8 cellular contexts compared by ENCODE assay signal in genomic region chr7:192701-193536, GRCh38. TPM values are rescaled to one million over a fixed set of nuclear protein-coding genes. Genes with fewer than 3 reads are reported as not detected.
DNase-seq lines count a peak whose midpoint lies in the region; TF ChIP-seq lines count a peak whose summit lies in the region.

No MANE protein-coding gene starts in this region.

- H3K4me1 ChIP-seq in mammary epithelial cell (ENCODE audit: insufficient read depth, low read length) (peaks cover 27% of the 10 kb centered on the region), thymus (ENCODE audit: control insufficient read depth, insufficient read depth, low read length) (no peaks in the 10 kb centered on the region)

- in situ Hi-C loops in mammary epithelial cell (cut with MboI; ENCODE audit: low sequenced_read_pairs in 2 of 2), result no loop called here

- H3K36me3 ChIP-seq in mammary epithelial cell (ENCODE audit: insufficient read depth, low read length) (peaks cover 13% of the 10 kb centered on the region), thymus (ENCODE audit: control insufficient read depth, insufficient read depth) (no peaks in the 10 kb centered on the region)

- no peak for TF ChIP-seq POLR2A in lower leg skin (IDR thresholded peaks at IDR 0.05)

- DNase-seq in NCI-H1105 treated with DMSO at 0.1 percent for 48 hours (lab: John Stamatoyannopoulos, UW) (peak; percentile 3), NCI-H1105 (lab: John Stamatoyannopoulos, UW) (no peak), mammary epithelial cell (no peak), lower leg skin (ENCODE audit: low spot score in 2 of 2) (no peak), GM19240 (ENCODE audit: insufficient read length, low spot score) (no peak), NCI-H345 treated with DMSO at 0.1 percent for 48 hours (lab: John Stamatoyannopoulos, UW; ENCODE audit: unreplicated experiment) (no peak)
- no peak for DNase-seq in activated CD8-positive, alpha-beta memory T cell treated with anti-CD3 and anti-CD28 coated beads for 24 hours

- no peaks in the 10 kb centered on the region for H4K20me1 ChIP-seq in mammary epithelial cell (ENCODE audit: insufficient read depth, low read length)

- no peaks in the 10 kb centered on the region for H3K27me3 ChIP-seq in mammary epithelial cell (ENCODE audit: insufficient read depth, low read length)
- peaks cover 49% of the 10 kb centered on the region for H3K27me3 ChIP-seq in thymus (ENCODE audit: control insufficient read depth, insufficient read depth)

- CTCF ChIA-PET in mammary epithelial cell (lab: Charles Lee; ENCODE audit: low non-redundant PET), result no interaction called here

- dilution Hi-C loops in mammary epithelial cell (cut with HindIII; ENCODE audit: low sequenced_read_pairs), result no loop called here

- no peak overlapping the region for H3K9ac ChIP-seq in mammary epithelial cell (ENCODE audit: insufficient read depth, low read length)

- peak overlapping the region; percentile 66 to 76 (median 68) for H3K4me3 ChIP-seq in mammary epithelial cell (replicated peaks in 1 of 3; ENCODE audit: insufficient read depth in 1 of 3, low read depth in 2 of 3, low read length in 3 of 3)
- peak overlapping the region; percentile 49 for H3K4me3 ChIP-seq in lower leg skin (ENCODE audit: low read depth, poor library complexity, severe bottlenecking)
- H3K4me3 ChIP-seq in thymus (ENCODE audit: low read length), result peak overlapping the region; percentile 48

- H2AFZ ChIP-seq in mammary epithelial cell (ENCODE audit: low read depth, low read length), result peak overlapping the region; percentile 57

- WGBS in mammary epithelial cell (ENCODE audit: low coverage, missing lambda C conversion rate), result no CpG with 5 or more reads among the region's 124 CpGs
- WGBS in lower leg skin, 2 donors, result 0 to 1% methylated on average over 6 to 22 of the region's 124 CpGs
- WGBS in thymus, result 2% methylated on average over 124 of the region's 124 CpGs

- H3K27ac ChIP-seq in mammary epithelial cell (ENCODE audit: insufficient read depth, low read depth, low read length) (no peak overlapping the region), thymus (ENCODE audit: low read depth) (no peak overlapping the region)

- H3K4me2 ChIP-seq in mammary epithelial cell (ENCODE audit: insufficient read depth, low read depth, low read length), result peak overlapping the region; percentile 94

- H3K9me3 ChIP-seq in mammary epithelial cell (replicated peaks; ENCODE audit: insufficient read depth, low read length) (no peaks in the 10 kb centered on the region), thymus (ENCODE audit: control insufficient read depth) (no peaks in the 10 kb centered on the region)

- BruUV-seq in mammary epithelial cell (replicated peaks; lab: Mats Ljungman, UMichigan), result no TSS peak

- TF ChIP-seq CTCF in mammary epithelial cell (conservative IDR thresholded peaks at IDR 0.05 in 1 of 2, IDR thresholded peaks at IDR 0.05 in 1 of 2; ENCODE audit: extremely low read depth in 1 of 2, insufficient read depth in 1 of 2, low read depth in 1 of 2, low read length in 2 of 2) (no peak), lower leg skin (IDR thresholded peaks at IDR 0.05) (no peak)

- H3K79me2 ChIP-seq in mammary epithelial cell (ENCODE audit: insufficient read depth, low read length), result peaks cover 51% of the 10 kb centered on the region

- intact Hi-C loops in mammary epithelial cell (cut with micrococcal nuclease), result loop anchor here (2.0 kb wide), 1 partner anchor 44 kb away; no protein-coding TSS in a partner anchor
- intact Hi-C loops in lower leg skin (cut with DNase I; ENCODE audit: low total_unique reads), result no loop called here

RNA-seq across cellular contexts. Expression of gene FAM20C, which starts 0.5 kb away (rescaled TPM):
- total RNA-seq in mammary epithelial cell, result 10 to 100 TPM; 37.0 to 48.5 TPM
- 30.6 TPM for polyA plus RNA-seq in mammary epithelial cell
- 6.7 TPM for polyA minus RNA-seq in mammary epithelial cell
- total RNA-seq in lower leg skin, result 10 to 100 TPM; 17.3 to 20.7 (median 19.8) TPM
- polyA plus RNA-seq in thymus, result 16.5 TPM
